In the genomic region with DNA sequence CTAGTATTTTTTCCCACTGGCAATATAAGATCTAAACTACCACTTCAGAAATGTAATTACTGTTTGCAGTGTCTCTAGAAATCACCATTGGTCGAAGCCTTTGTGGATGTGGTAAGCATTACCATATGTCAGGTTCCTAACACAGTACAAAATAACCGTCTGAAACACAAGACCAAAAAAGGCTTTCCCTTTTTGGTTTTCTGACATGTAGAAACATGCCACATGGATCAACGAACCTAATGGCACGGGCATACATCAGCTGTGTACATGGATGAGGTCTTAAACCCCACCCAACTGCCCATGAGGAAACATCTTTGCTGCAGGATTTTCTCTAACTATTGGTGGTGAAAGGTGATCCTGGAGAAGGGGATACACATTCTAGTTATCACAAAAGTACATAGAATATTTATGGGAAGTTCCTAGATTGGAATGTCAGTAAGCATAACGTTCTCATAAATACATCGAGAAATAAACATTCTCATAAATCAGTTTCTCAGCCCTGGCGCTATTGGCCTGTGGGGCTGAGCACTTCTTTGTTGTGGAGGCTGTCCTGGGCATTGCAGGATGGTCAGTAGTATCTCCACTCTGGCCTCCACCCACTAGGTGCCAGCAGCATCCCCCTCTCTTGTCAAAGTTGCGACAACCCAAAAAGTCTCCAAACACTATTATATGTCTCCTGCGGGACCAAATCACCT, we compare ENCODE assay signal across 28 cellular contexts. TPM values are rescaled to one million over a fixed set of nuclear protein-coding genes. Genes with fewer than 3 reads are reported as not detected.
DNase-seq lines count a peak whose midpoint lies in the region; ATAC-seq and TF ChIP-seq lines count a peak whose summit lies in the region.
"Had no signal": no experiment of that assay in that cellular context is flagged by ENCODE, and none has a peak within 500 bp of the region (broad histone marks: within the 10 kb centered on the region; RNA-seq: fewer than 3 reads in every experiment).

No MANE protein-coding gene starts in this region.

- H3K4me3 ChIP-seq in mammary epithelial cell (replicated peaks in 1 of 3; ENCODE audit: insufficient read depth in 1 of 3, low read depth in 2 of 3, low read length in 3 of 3) = no peak overlapping the region
- peak overlapping the region; percentile 58 for H3K4me3 ChIP-seq in adipocyte (ENCODE audit: low read length)
- no peak overlapping the region for H3K4me3 ChIP-seq in hepatocyte
- H3K4me3 ChIP-seq in subcutaneous abdominal adipose tissue (ENCODE audit: low read depth in 1 of 5, low read length in 5 of 5) = no peak overlapping the region
- H3K4me3 ChIP-seq: HAP-1, left lung, MG63, Peyer's patch, psoas muscle, SJSA1, smooth muscle cell, thyroid gland had no signal

- no peak overlapping the region for H3K27ac Mint-ChIP-seq in MCF 10A (ENCODE audit: low read depth, unreplicated experiment)

- H3K4me3 Mint-ChIP-seq in MCF 10A (ENCODE audit: unreplicated experiment) = no peak overlapping the region
- H3K4me3 Mint-ChIP-seq: nephron progenitor cell had no signal

- H3K36me3 ChIP-seq in mammary epithelial cell (ENCODE audit: insufficient read depth, low read length) = no peaks in the 10 kb centered on the region
- H3K36me3 ChIP-seq in adipocyte (ENCODE audit: control insufficient read depth, insufficient read depth, low read length, severe bottlenecking) = no peaks in the 10 kb centered on the region
- no peaks in the 10 kb centered on the region for H3K36me3 ChIP-seq in hepatocyte (replicated peaks; ENCODE audit: insufficient read depth, low read depth)
- no peaks in the 10 kb centered on the region for H3K36me3 ChIP-seq in subcutaneous abdominal adipose tissue (ENCODE audit: control insufficient read depth in 5 of 5, insufficient read depth in 5 of 5, low read length in 5 of 5)
- H3K36me3 ChIP-seq: BE2C, HAP-1, left lung, Peyer's patch, SJSA1, thyroid gland, WERI-Rb-1 had no signal

- H3K9ac ChIP-seq in mammary epithelial cell (ENCODE audit: insufficient read depth, low read length) (no peak overlapping the region), adipocyte (ENCODE audit: low read length) (peak overlapping the region; percentile 77), subcutaneous abdominal adipose tissue (ENCODE audit: low read length in 5 of 5) (no peak overlapping the region)

- intact Hi-C loops in mammary epithelial cell (cut with micrococcal nuclease) = no loop called here
- intact Hi-C loops in MCF 10A (cut with micrococcal nuclease) = no loop called here

- no peak overlapping the region for H3K4me2 ChIP-seq in mammary epithelial cell (ENCODE audit: insufficient read depth, low read depth, low read length)
- no peak overlapping the region for H3K4me2 ChIP-seq in hepatocyte

- CTCF ChIA-PET in mammary epithelial cell (lab: Charles Lee; ENCODE audit: low non-redundant PET) = no interaction called here
- CTCF ChIA-PET in MCF 10A (lab: Yijun Ruan, JAX) = interaction anchor here (0.7 to 2.7 kb wide), 4 partner anchors 74 to 95 kb away, joined by 3 to 8 read pairs (median 5); no protein-coding TSS in a partner anchor

- H3K27me3 ChIP-seq in mammary epithelial cell (ENCODE audit: insufficient read depth, low read length) (no peaks in the 10 kb centered on the region), adipocyte (replicated peaks; ENCODE audit: control insufficient read depth, insufficient read depth, low read length) (no peaks in the 10 kb centered on the region), hepatocyte (no peaks in the 10 kb centered on the region), subcutaneous abdominal adipose tissue (ENCODE audit: control insufficient read depth in 5 of 5, insufficient read depth in 4 of 5, low read length in 5 of 5) (no peaks in the 10 kb centered on the region)
- H3K27me3 ChIP-seq: BE2C, left lung, MG63, Peyer's patch, SJSA1, thyroid gland had no signal

- H2AFZ ChIP-seq in mammary epithelial cell (ENCODE audit: low read depth, low read length) (peak overlapping the region; percentile 1), hepatocyte (no peak overlapping the region)

- no peaks in the 10 kb centered on the region for H3K9me3 ChIP-seq in mammary epithelial cell (replicated peaks; ENCODE audit: insufficient read depth, low read length)
- H3K9me3 ChIP-seq in adipocyte (ENCODE audit: control insufficient read depth, low read length) = peaks cover 1% of the 10 kb centered on the region
- peaks cover under 1% of the 10 kb centered on the region for H3K9me3 ChIP-seq in hepatocyte (ENCODE audit: low read depth)
- peaks cover 0 to 1% (median 0%) of the 10 kb centered on the region in 5 donors for H3K9me3 ChIP-seq in subcutaneous abdominal adipose tissue (ENCODE audit: control insufficient read depth in 5 of 5, low read length in 5 of 5)
- H3K9me3 ChIP-seq: BE2C, HAP-1, left lung, Peyer's patch, psoas muscle, SJSA1, thyroid gland had no signal

- 84% methylated on average over 8 of the region's 9 CpGs for WGBS in mammary epithelial cell (ENCODE audit: low coverage, missing lambda C conversion rate)
- 70% methylated on average over 9 of the region's 9 CpGs for WGBS in hepatocyte (ENCODE audit: low lambda C conversion rate, missing lambda C conversion rate)

- peaks cover 11% of the 10 kb centered on the region for H3K4me1 Mint-ChIP-seq in MCF 10A (ENCODE audit: insufficient read depth, unreplicated experiment)

- H3K79me2 ChIP-seq in mammary epithelial cell (ENCODE audit: insufficient read depth, low read length) (no peaks in the 10 kb centered on the region), hepatocyte (no peaks in the 10 kb centered on the region)

- H3K27ac ChIP-seq in mammary epithelial cell (ENCODE audit: insufficient read depth, low read depth, low read length) = no peak overlapping the region
- peak overlapping the region; percentile 49 for H3K27ac ChIP-seq in hepatocyte
- peak overlapping the region; percentile 51 for H3K27ac ChIP-seq in subcutaneous abdominal adipose tissue (ENCODE audit: low read depth, low read length)
- H3K27ac ChIP-seq: left lung, Peyer's patch, psoas muscle, WERI-Rb-1 had no signal

- in situ Hi-C loops in mammary epithelial cell (cut with MboI; ENCODE audit: low sequenced_read_pairs in 2 of 2) = no loop called here

- H3K4me1 ChIP-seq in mammary epithelial cell (ENCODE audit: insufficient read depth, low read length) (peaks cover 30% of the 10 kb centered on the region), adipocyte (ENCODE audit: control insufficient read depth, insufficient read depth, low read length) (peaks cover 53% of the 10 kb centered on the region), hepatocyte (ENCODE audit: insufficient read depth) (peaks cover 14% of the 10 kb centered on the region), subcutaneous abdominal adipose tissue (ENCODE audit: control insufficient read depth in 5 of 5, insufficient read depth in 5 of 5, low read length in 5 of 5) (peaks cover 8 to 46% (median 40%) of the 10 kb centered on the region in 5 donors)
- H3K4me1 ChIP-seq: BE2C, Peyer's patch, psoas muscle had no signal

- dilution Hi-C loops in mammary epithelial cell (cut with HindIII; ENCODE audit: low sequenced_read_pairs) = loop anchor here (5.0 kb wide), 1 partner anchor 67 kb away; no protein-coding TSS in a partner anchor

- no peaks in the 10 kb centered on the region for H3K27me3 Mint-ChIP-seq in MCF 10A (ENCODE audit: insufficient read depth, unreplicated experiment)

- H3K36me3 Mint-ChIP-seq in MCF 10A (ENCODE audit: insufficient read depth, unreplicated experiment) = peaks cover 7% of the 10 kb centered on the region

- no peaks in the 10 kb centered on the region for H3K9me2 ChIP-seq in hepatocyte (replicated peaks; ENCODE audit: insufficient read depth)

- H4K20me1 ChIP-seq in mammary epithelial cell (ENCODE audit: insufficient read depth, low read length) (no peaks in the 10 kb centered on the region), hepatocyte (ENCODE audit: insufficient read depth, poor library complexity, severe bottlenecking) (no peaks in the 10 kb centered on the region)

- no peak for ATAC-seq in HG02852 (IDR thresholded peaks at IDR 0.05; ENCODE audit: unreplicated experiment)
- ATAC-seq: left lung had no signal

- H3K9me3 Mint-ChIP-seq in MCF 10A (ENCODE audit: unreplicated experiment) = no peaks in the 10 kb centered on the region

- TF ChIP-seq CTCF in mammary epithelial cell (conservative IDR thresholded peaks at IDR 0.05 in 1 of 2, IDR thresholded peaks at IDR 0.05 in 1 of 2; ENCODE audit: extremely low read depth in 1 of 2, insufficient read depth in 1 of 2, low read depth in 1 of 2, low read length in 2 of 2) (no peak), MCF 10A (IDR thresholded peaks at IDR 0.05; ENCODE audit: unreplicated experiment) (no peak), hepatocyte (IDR thresholded peaks at IDR 0.05; ENCODE audit: poor library complexity) (no peak)

- POLR2A ChIA-PET in MCF 10A (lab: Yijun Ruan, JAX) = interaction anchor here (0.9 kb wide), 1 partner anchor 339 kb away, joined by 3 read pairs; no protein-coding TSS in a partner anchor

- DNase-seq in mammary epithelial cell = no peak
- no peak for DNase-seq in MCF 10A (ENCODE audit: unreplicated experiment)
- DNase-seq in adipocyte (ENCODE audit: low read depth) = peak; percentile 25
- DNase-seq in hepatocyte (ENCODE audit: low spot score) = no peak
- DNase-seq in NCI-H2227 treated with DMSO at 0.1 percent for 48 hours (lab: John Stamatoyannopoulos, UW) = no peak
- no peak for DNase-seq in DMS114 treated with DMSO at 0.1 percent for 48 hours (lab: John Stamatoyannopoulos, UW; ENCODE audit: unreplicated experiment)
- DNase-seq: activated CD8-positive, alpha-beta memory T cell treated with anti-CD3 and anti-CD28 coated beads, Interleukin-2, amount 50 U/mL, for 48 hours; BE2C; effector memory CD4-positive, alpha-beta T cell; head of caudate nucleus; left lung; NCI-H146; NCI-H526; nephron progenitor cell; Peyer's patch; stimulated activated CD4-positive, alpha-beta T cell treated with anti-CD3 and anti-CD28 coated beads, Interleukin-2, amount 100 ng/mL, for 48 hours; stimulated activated naive CD4-positive, alpha-beta T cell; T-helper 2 cell; thyroid gland; WERI-Rb-1 had no signal

- BruUV-seq in mammary epithelial cell (replicated peaks; lab: Mats Ljungman, UMichigan) (no TSS peak), MCF 10A (replicated peaks; lab: Mats Ljungman, UMichigan) (no TSS peak)

RNA-seq across cellular contexts. Expression of a gene that starts 9.0 kb away (rescaled TPM):
- total RNA-seq in mammary epithelial cell = under 1 TPM in 1 of 2 donors, not detected in 1; 0.67 TPM
- 0.08 TPM for polyA plus RNA-seq in mammary epithelial cell
- not detected for polyA minus RNA-seq in mammary epithelial cell
- not detected in 2 replicates for total RNA-seq in MCF 10A (2022)
- 0.33 and 0.76 TPM in 2 replicates for total RNA-seq in hepatocyte
- polyA plus RNA-seq in hepatocyte = 0.25 and 1.5 TPM in 2 replicates
- total RNA-seq: mononuclear cell had no signal
- polyA plus RNA-seq: smooth muscle cell had no signal
